ENCODE assay signal across 29 cellular contexts in the genomic region with DNA sequence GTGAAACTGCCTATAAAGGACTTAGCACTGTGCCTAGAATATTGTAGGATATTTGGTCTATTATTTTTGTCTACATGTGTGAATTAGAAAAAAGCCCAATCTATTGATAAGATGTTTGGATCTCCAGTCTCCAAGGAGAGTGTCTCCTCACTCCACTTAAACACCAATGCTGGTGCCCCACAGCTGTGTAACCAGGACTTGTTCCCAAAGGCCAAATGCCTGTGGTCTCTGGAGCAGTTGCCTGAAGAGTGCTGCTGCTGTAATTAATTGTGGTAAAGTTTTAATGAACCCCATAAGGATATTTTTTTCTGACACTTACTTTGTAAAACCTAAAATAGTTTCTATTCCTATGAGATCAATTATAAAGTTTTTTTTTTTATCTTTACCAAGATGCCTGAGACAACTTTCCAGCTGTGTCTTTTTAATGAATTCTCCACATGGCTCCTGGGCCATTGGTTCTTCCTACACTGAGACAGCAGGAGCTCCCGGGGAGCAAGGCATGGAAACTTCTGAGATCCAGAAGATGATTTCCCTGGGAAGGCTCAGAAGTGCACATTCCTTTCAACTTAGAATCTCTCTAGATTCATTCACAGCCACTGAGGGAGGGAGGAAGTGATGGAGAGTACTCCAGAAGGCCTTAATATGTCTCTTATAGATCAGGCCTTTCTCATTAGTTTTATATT. TPM values are rescaled to one million over a fixed set of nuclear protein-coding genes. Genes with fewer than 3 reads are reported as not detected.
"Had no signal": no experiment of that assay in that cellular context is flagged by ENCODE, and none has a peak within 500 bp of the region (broad histone marks: within the 10 kb centered on the region; RNA-seq: fewer than 3 reads in every experiment).

No MANE protein-coding gene starts in this region.

- H3K9me3 Mint-ChIP-seq: activated CD4-positive, alpha-beta memory T cell treated with anti-CD3 and anti-CD28 coated beads for 36 hours; activated naive CD4-positive, alpha-beta T cell treated with anti-CD3 and anti-CD28 coated beads, Interleukin-2, amount 50 U/mL, for 72 hours; activated naive CD8-positive, alpha-beta T cell treated with anti-CD3 and anti-CD28 coated beads, Interleukin-2, amount 50 U/mL, for 24 hours; activated T-cell treated with anti-CD3 and anti-CD28 coated beads, Interleukin-2, amount 50 U/mL, for 4 hours; T-helper 1 cell treated with Interleukin-12 subunit alpha and Interleukin-12 subunit beta and Interleukin-4 antibody, amounts not matched to agents 30 μg/mL and 1 μg/mL, for 36 hours; WTC11 had no signal

- H3K4me3 ChIP-seq: MG63, Peyer's patch had no signal

- H3K9me3 ChIP-seq: MG63, Peyer's patch had no signal

- H3K27ac Mint-ChIP-seq: activated CD4-positive, alpha-beta memory T cell treated with anti-CD3 and anti-CD28 coated beads for 36 hours; activated naive CD4-positive, alpha-beta T cell treated with anti-CD3 and anti-CD28 coated beads, Interleukin-2, amount 50 U/mL, for 72 hours; activated naive CD8-positive, alpha-beta T cell treated with anti-CD3 and anti-CD28 coated beads, Interleukin-2, amount 50 U/mL, for 24 hours; T-helper 1 cell treated with Interleukin-12 subunit alpha and Interleukin-12 subunit beta and Interleukin-4 antibody, amounts not matched to agents 30 μg/mL and 1 μg/mL, for 36 hours; WTC11 had no signal

- H3K27me3 ChIP-seq: MG63, Peyer's patch had no signal

- H3K4me3 Mint-ChIP-seq: activated CD4-positive, alpha-beta memory T cell treated with anti-CD3 and anti-CD28 coated beads for 36 hours; activated naive CD8-positive, alpha-beta T cell treated with anti-CD3 and anti-CD28 coated beads, Interleukin-2, amount 50 U/mL, for 24 hours; activated T-cell treated with anti-CD3 and anti-CD28 coated beads, Interleukin-2, amount 50 U/mL, for 4 hours; T-helper 1 cell treated with Interleukin-12 subunit alpha and Interleukin-12 subunit beta and Interleukin-4 antibody, amounts not matched to agents 30 μg/mL and 1 μg/mL, for 36 hours; WTC11 had no signal

- H3K36me3 ChIP-seq: MG63, Peyer's patch had no signal

- H3K4me1 Mint-ChIP-seq: activated naive CD8-positive, alpha-beta T cell treated with anti-CD3 and anti-CD28 coated beads, Interleukin-2, amount 50 U/mL, for 24 hours had no signal

- DNase-seq: activated CD4-positive, alpha-beta memory T cell treated with anti-CD3 and anti-CD28 coated beads for 36 hours; activated CD4-positive, alpha-beta T cell treated with anti-CD3 and anti-CD28 coated beads for 48 hours; activated CD4-positive, CD25-positive, alpha-beta regulatory T cell treated with anti-CD3 and anti-CD28 coated beads, Interleukin-2, amount 50 U/mL, for 72 hours; activated CD8-positive, alpha-beta memory T cell treated with anti-CD3 and anti-CD28 coated beads for 24 hours; activated effector memory CD4-positive, alpha-beta T cell treated with anti-CD3 and anti-CD28 coated beads, Interleukin-2, amount 50 U/mL, for 16 hours; activated naive CD4-positive, alpha-beta T cell treated with Interleukin-2 at 50 U/mL for 16 hours; activated naive CD8-positive, alpha-beta T cell treated with anti-CD3 and anti-CD28 coated beads, Interleukin-2, amount 50 U/mL, for 24 hours; activated T-cell treated with anti-CD3 and anti-CD28 coated beads, Interleukin-2, amount 50 U/mL, for 4 hours; amygdala; caudate nucleus; MG63; MV-4-11; NCI-H1092 treated with DMSO at 0.1 percent for 48 hours; NCI-H1417 treated with DMSO at 0.1 percent for 48 hours; NCI-H1694; NCI-H2029; NCI-H2107; NCI-H2171 treated with DMSO at 0.1 percent for 48 hours; NCI-H226; NCI-H510A; NCI-H69; NK-92 treated with Interleukin-12 subunit alpha and Interleukin-12 subunit beta, amount 100 ng/mL, for 24 hours; Peyer's patch; SHP77 treated with DMSO at 0.1 percent for 48 hours had no signal

- H3K36me3 Mint-ChIP-seq: activated CD4-positive, alpha-beta memory T cell treated with anti-CD3 and anti-CD28 coated beads for 36 hours; activated naive CD4-positive, alpha-beta T cell treated with anti-CD3 and anti-CD28 coated beads, Interleukin-2, amount 50 U/mL, for 72 hours; WTC11 had no signal

- ATAC-seq: activated naive CD4-positive, alpha-beta T cell treated with anti-CD3 and anti-CD28 coated beads, Interleukin-2, amount 50 U/mL, for 72 hours; activated naive CD8-positive, alpha-beta T cell treated with anti-CD3 and anti-CD28 coated beads, Interleukin-2, amount 50 U/mL, for 24 hours; activated T-cell treated with anti-CD3 and anti-CD28 coated beads, Interleukin-2, amount 50 U/mL, for 4 hours; WTC11 had no signal

- H3K4me1 ChIP-seq: Peyer's patch had no signal

- H3K27ac ChIP-seq: Peyer's patch, RWPE1 had no signal

RNA-seq across cellular contexts. Expression of gene OR2A5, which starts 11.2 kb away (rescaled TPM):
- total RNA-seq: activated CD4-positive, alpha-beta memory T cell treated with anti-CD3 and anti-CD28 coated beads for 36 hours; activated naive CD4-positive, alpha-beta T cell treated with anti-CD3 and anti-CD28 coated beads, Interleukin-2, amount 50 U/mL, for 72 hours; activated T-cell treated with anti-CD3 and anti-CD28 coated beads, Interleukin-2, amount 50 U/mL, for 4 hours; Peyer's patch; WTC11 had no signal

RNA-seq across cellular contexts. Expression of gene OR2A25, which starts 32.1 kb away (rescaled TPM):
- total RNA-seq: activated CD4-positive, alpha-beta memory T cell treated with anti-CD3 and anti-CD28 coated beads for 36 hours; activated naive CD4-positive, alpha-beta T cell treated with anti-CD3 and anti-CD28 coated beads, Interleukin-2, amount 50 U/mL, for 72 hours; activated T-cell treated with anti-CD3 and anti-CD28 coated beads, Interleukin-2, amount 50 U/mL, for 4 hours; Peyer's patch; SK-MEL-5; WTC11 had no signal

RNA-seq across cellular contexts. Expression of gene OR6B1, which starts 37.4 kb away (rescaled TPM):
- total RNA-seq: activated CD4-positive, alpha-beta memory T cell treated with anti-CD3 and anti-CD28 coated beads for 36 hours; activated naive CD4-positive, alpha-beta T cell treated with anti-CD3 and anti-CD28 coated beads, Interleukin-2, amount 50 U/mL, for 72 hours; activated T-cell treated with anti-CD3 and anti-CD28 coated beads, Interleukin-2, amount 50 U/mL, for 4 hours; Peyer's patch; SK-MEL-5; WTC11 had no signal

RNA-seq across cellular contexts. Expression of gene OR2A12, which starts 48.5 kb away (rescaled TPM):
- total RNA-seq: activated CD4-positive, alpha-beta memory T cell treated with anti-CD3 and anti-CD28 coated beads for 36 hours; activated naive CD4-positive, alpha-beta T cell treated with anti-CD3 and anti-CD28 coated beads, Interleukin-2, amount 50 U/mL, for 72 hours; activated T-cell treated with anti-CD3 and anti-CD28 coated beads, Interleukin-2, amount 50 U/mL, for 4 hours; Peyer's patch; SK-MEL-5; WTC11 had no signal
